In the genomic region with DNA sequence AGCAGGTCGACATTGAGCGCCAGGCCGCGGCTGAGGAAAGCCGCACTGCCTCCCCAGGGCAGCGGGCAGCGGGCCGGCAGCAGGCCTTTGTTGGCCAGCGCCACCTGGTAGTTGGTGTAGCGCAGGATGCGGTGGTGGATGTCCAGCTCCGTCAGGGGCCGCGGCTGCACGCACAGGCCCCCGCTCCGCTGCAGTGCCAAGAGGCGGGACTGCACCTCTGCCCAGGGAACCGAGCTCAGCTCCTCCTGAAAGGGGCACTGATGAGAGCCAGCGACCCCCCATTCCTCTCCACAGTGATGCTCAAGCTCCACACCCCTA, we compare ENCODE assay signal across 11 cellular contexts. TPM values are rescaled to one million over a fixed set of nuclear protein-coding genes. Genes with fewer than 3 reads are reported as not detected.
A peak's percentile ranks its signal among the peaks of the same experiment; 100 is the strongest.
DNase-seq lines count a peak whose midpoint lies in the region; ATAC-seq, FAIRE-seq and TF ChIP-seq lines count a peak whose summit lies in the region.
"Had no signal": no experiment of that assay in that cellular context is flagged by ENCODE, and none has a peak within 500 bp of the region (broad histone marks: within the 10 kb centered on the region; RNA-seq: fewer than 3 reads in every experiment).

No MANE protein-coding gene starts in this region.

- peak overlapping the region; percentile 76 for H3K4me3 ChIP-seq in ACC112 (ENCODE audit: low read depth, low read length)
- peak overlapping the region; percentile 33 for H3K4me3 ChIP-seq in HUES64 (ENCODE audit: low read length)
- peak overlapping the region in 2 of 4 experiments; percentile 6 to 50; a peak in 4 of 8 replicates for H3K4me3 ChIP-seq in H1 (ENCODE audit: extremely low read depth in 1 of 4, insufficient read depth in 2 of 4, low read depth in 3 of 4, low read length in 4 of 4)
- H3K4me3 ChIP-seq in neural progenitor cell, result no peak overlapping the region
- peak overlapping the region in 1 of 2 donors; percentile 19 for H3K4me3 ChIP-seq in prostate gland
- H3K4me3 ChIP-seq: SJSA1 had no signal

- H3K4ac ChIP-seq in H1 (replicated peaks; ENCODE audit: insufficient read length, low read depth, low read length), result no peak overlapping the region

- no peak for TF ChIP-seq RAD21 in H1 (IDR thresholded peaks at IDR 0.05 in 1 of 2, conservative IDR thresholded peaks at IDR 0.05 in 1 of 2; ENCODE audit: low read depth in 2 of 2, low read length in 2 of 2)

- H3K27ac ChIP-seq in ACC112 (ENCODE audit: low read depth, low read length), result no peak overlapping the region
- no peak overlapping the region for H3K27ac ChIP-seq in HUES64 (ENCODE audit: low read depth, low read length)
- no peak overlapping the region for H3K27ac ChIP-seq in H1 (ENCODE audit: low read depth, low read length)
- H3K27ac ChIP-seq in neural progenitor cell, result no peak overlapping the region
- no peak overlapping the region for H3K27ac ChIP-seq in prostate gland
- H3K27ac ChIP-seq: SJSA1 had no signal

- no peak for ATAC-seq in HG03045 (IDR thresholded peaks at IDR 0.05; ENCODE audit: unreplicated experiment)

- no peaks in the 10 kb centered on the region for H3K36me3 ChIP-seq in ACC112 (ENCODE audit: insufficient read depth, low read length)
- H3K36me3 ChIP-seq in HUES64 (ENCODE audit: insufficient read depth, low read length), result no peaks in the 10 kb centered on the region
- H3K36me3 ChIP-seq in H1 (ENCODE audit: control insufficient read depth in 2 of 4, insufficient read depth in 4 of 4, low read length in 3 of 4), result no peaks in the 10 kb centered on the region
- no peaks in the 10 kb centered on the region for H3K36me3 ChIP-seq in neural progenitor cell
- no peaks in the 10 kb centered on the region for H3K36me3 ChIP-seq in prostate gland
- H3K36me3 ChIP-seq: SJSA1 had no signal

- H3K27me3 ChIP-seq in ACC112 (ENCODE audit: insufficient read depth, low read length) (peaks cover 11% of the 10 kb centered on the region), HUES64 (ENCODE audit: insufficient read depth, low read length) (peaks cover 45% of the 10 kb centered on the region), H1 (replicated peaks in 1 of 4; ENCODE audit: control insufficient read depth in 3 of 4, extremely low read depth in 1 of 4, insufficient read depth in 3 of 4, low read length in 3 of 4) (peaks cover 8 to 44% (median 38%) of the 10 kb centered on the region in 4 experiments), neural progenitor cell (peaks cover 41% of the 10 kb centered on the region), prostate gland (replicated peaks; ENCODE audit: insufficient read depth) (no peaks in the 10 kb centered on the region)

- H3K4me3 Mint-ChIP-seq in neural progenitor cell, result peak overlapping the region; percentile 65

- 52% methylated on average over 20 of the region's 20 CpGs for WGBS in HUES64
- 37% methylated on average over 19 of the region's 20 CpGs; no CpG with 5 or more reads in 1 of the 2 experiments for WGBS in H1 (ENCODE audit: extremely low coverage in 1 of 2, insufficient coverage in 1 of 2, insufficient read length in 1 of 2, insufficient replicate concordance in 2 of 2, low coverage in 1 of 2, low lambda C conversion rate in 2 of 2, missing lambda C conversion rate in 1 of 2), 2 experiments
- WGBS in prostate gland, result 21% methylated on average over 16 of the region's 20 CpGs

- peaks cover 16% of the 10 kb centered on the region for H3K27me3 Mint-ChIP-seq in neural progenitor cell (ENCODE audit: insufficient read depth, low read depth)

- H2BK120ac ChIP-seq in H1 (replicated peaks; ENCODE audit: low read depth, low read length), result no peak overlapping the region

- FAIRE-seq in H1 (lab: Jason Lieb, UNC), result no peak
- FAIRE-seq: HTR-8/SVneo had no signal

- TF ChIP-seq POLR2A in H1 (IDR thresholded peaks at IDR 0.05; ENCODE audit: control extremely low read depth in 1 of 2, low read depth in 2 of 2, low read length in 2 of 2), result no peak
- TF ChIP-seq POLR2A in prostate gland (IDR thresholded peaks at IDR 0.05), result no peak

- peaks cover 56% of the 10 kb centered on the region for H3K4me1 Mint-ChIP-seq in neural progenitor cell

- H2BK20ac ChIP-seq in H1 (ENCODE audit: low read length), result no peak overlapping the region; the same call in 1 of the 2 replicates

- no peak overlapping the region; the same call in 1 of the 2 replicates for H2BK15ac ChIP-seq in H1 (ENCODE audit: low read length)

- H4K91ac ChIP-seq in H1 (replicated peaks; ENCODE audit: insufficient read length, low read length), result peak overlapping the region; percentile 86

- peaks cover 7% of the 10 kb centered on the region; the same call in 1 of the 2 replicates for H3K23me2 ChIP-seq in H1 (ENCODE audit: low read depth, low read length)

- H3K4me1 ChIP-seq in ACC112 (ENCODE audit: control insufficient read depth, insufficient read depth, low read length, unreplicated experiment) (peaks cover 4% of the 10 kb centered on the region), HUES64 (ENCODE audit: insufficient read depth, low read length) (peaks cover 13% of the 10 kb centered on the region), H1 (replicated peaks in 1 of 4; ENCODE audit: control insufficient read depth in 3 of 4, insufficient read depth in 4 of 4, low read length in 3 of 4) (peaks cover 0 to 24% (median 16%) of the 10 kb centered on the region in 4 experiments; a peak in 5 of 7 replicates), neural progenitor cell (peaks cover 29% of the 10 kb centered on the region), prostate gland (replicated peaks) (peaks cover 4% of the 10 kb centered on the region)

- H2AFZ ChIP-seq in ACC112 (ENCODE audit: low read length, unreplicated experiment), result no peak overlapping the region
- H2AFZ ChIP-seq in H1 (ENCODE audit: low read length), result peak overlapping the region; percentile 33; the same call in 1 of the 2 replicates
- H2AFZ ChIP-seq in neural progenitor cell (replicated peaks), result no peak overlapping the region

- intact Hi-C loops in prostate gland (cut with DNase I), result no loop called here

- H4K5ac ChIP-seq in H1 (ENCODE audit: insufficient read length, low read depth, low read length), result no peak overlapping the region

- peak overlapping the region; percentile 84; the same call in 1 of the 2 replicates for H2BK12ac ChIP-seq in H1 (ENCODE audit: low read depth, low read length)

- H3K36me3 Mint-ChIP-seq in neural progenitor cell, result peaks cover 6% of the 10 kb centered on the region

- peak overlapping the region; percentile 35; the same call in 1 of the 2 replicates for H3K9ac ChIP-seq in HUES64 (ENCODE audit: low read depth, low read length)
- no peak overlapping the region for H3K9ac ChIP-seq in H1 (replicated peaks in 1 of 4; ENCODE audit: extremely low read depth in 1 of 4, low read depth in 3 of 4, low read length in 3 of 4)
- H3K9ac ChIP-seq in neural progenitor cell, result no peak overlapping the region

- H4K20me1 ChIP-seq in H1 (replicated peaks in 1 of 2; ENCODE audit: control insufficient read depth in 1 of 2, insufficient read depth in 2 of 2, low read length in 2 of 2), result no peaks in the 10 kb centered on the region
- H4K20me1 ChIP-seq in neural progenitor cell (ENCODE audit: low read depth), result no peaks in the 10 kb centered on the region

- peak overlapping the region; percentile 36 to 75 for H3K4me2 ChIP-seq in H1 (ENCODE audit: insufficient read depth in 1 of 2, low read depth in 2 of 2, low read length in 2 of 2)
- peak overlapping the region; percentile 66 for H3K4me2 ChIP-seq in neural progenitor cell

- H2AK5ac ChIP-seq in H1 (ENCODE audit: low read depth, low read length), result peak overlapping the region; percentile 72; the same call in 1 of the 2 replicates

- no peaks in the 10 kb centered on the region; the same call in 1 of the 2 replicates for H3K79me1 ChIP-seq in H1 (ENCODE audit: low read depth, low read length)

- no peak for TF ChIP-seq CTCF in H1 (IDR thresholded peaks at IDR 0.05; ENCODE audit: control extremely low read depth in 1 of 3, insufficient read depth in 1 of 3, low read depth in 1 of 3, low read length in 3 of 3)
- no peak for TF ChIP-seq CTCF in neural progenitor cell (IDR thresholded peaks at IDR 0.05)
- no peak for TF ChIP-seq CTCF in prostate gland (IDR thresholded peaks at IDR 0.05)

- no peak overlapping the region for H3K14ac ChIP-seq in H1 (ENCODE audit: insufficient read length)

- peak overlapping the region; percentile 69 for H3K27ac Mint-ChIP-seq in neural progenitor cell

- H2BK5ac ChIP-seq in H1 (ENCODE audit: low read depth, low read length), result no peak overlapping the region; the same call in 1 of the 2 replicates

- H3K79me2 ChIP-seq in ACC112 (ENCODE audit: control insufficient read depth, insufficient read depth, low read length, unreplicated experiment), result no peaks in the 10 kb centered on the region
- H3K79me2 ChIP-seq in H1 (ENCODE audit: control insufficient read depth in 1 of 2, insufficient read depth in 2 of 2, low read length in 2 of 2), result no peaks in the 10 kb centered on the region
- no peaks in the 10 kb centered on the region for H3K79me2 ChIP-seq in neural progenitor cell (ENCODE audit: low read depth)

- TF ChIP-seq EP300 in H1 (IDR thresholded peaks at IDR 0.05; ENCODE audit: borderline replicate concordance in 1 of 2, low read depth in 2 of 2, low read length in 2 of 2), result no peak

- peak overlapping the region; percentile 92; the same call in 1 of the 2 replicates for H4K8ac ChIP-seq in H1 (ENCODE audit: extremely low read depth, insufficient read depth, low read length)

- H3K18ac ChIP-seq in H1 (ENCODE audit: extremely low read depth, low read length), result no peak overlapping the region; the same call in 1 of the 2 replicates

- H3K9me3 ChIP-seq in HUES64 (ENCODE audit: insufficient read depth, low read depth, low read length) (no peaks in the 10 kb centered on the region), H1 (ENCODE audit: insufficient read depth in 2 of 2, low read depth in 1 of 2, low read length in 1 of 2) (no peaks in the 10 kb centered on the region), neural progenitor cell (ENCODE audit: low read depth) (no peaks in the 10 kb centered on the region), prostate gland (no peaks in the 10 kb centered on the region)

- CTCF ChIA-PET in H1 (lab: Charles Lee; ENCODE audit: partially characterized antibody), result interaction anchor here (0.9 to 8.0 kb wide), 34 partner anchors 10 to 225 kb away, joined by 3 to 116 read pairs (median 6); a partner anchor contains a TSS

- POLR2A ChIA-PET in H1 (lab: Charles Lee; ENCODE audit: partially characterized antibody), result interaction anchor here (0.5 to 3.2 kb wide), 12 partner anchors 9 to 591 kb away, joined by 3 to 18 read pairs (median 4); a partner anchor contains a TSS

- no peak overlapping the region for H3K23ac ChIP-seq in H1 (ENCODE audit: insufficient read length)

- H3F3A ChIP-seq in neural progenitor cell (ENCODE audit: low read depth), result peaks cover 31% of the 10 kb centered on the region

- no peaks in the 10 kb centered on the region for H3K9me3 Mint-ChIP-seq in neural progenitor cell

- no peak for DNase-seq in H1 (ENCODE audit: low read depth in 1 of 2, low spot score in 2 of 2)
- peak; percentile 42 for DNase-seq in neural progenitor cell (ENCODE audit: low spot score)
- DNase-seq in NCI-H2107 treated with DMSO at 0.1 percent for 48 hours (lab: John Stamatoyannopoulos, UW; ENCODE audit: unreplicated experiment), result no peak
- DNase-seq in stimulated activated CD4-positive, alpha-beta T cell treated with anti-CD3 and anti-CD28 coated beads, Interleukin-1b, Interleukin-23, amount 100 ng/mL, for 48 hours, result no peak
- no peak for DNase-seq in prostate gland (ENCODE audit: low spot score)
- DNase-seq: NCI-H2227 treated with DMSO at 0.1 percent for 48 hours had no signal

- H3K56ac ChIP-seq in H1 (replicated peaks; ENCODE audit: insufficient read length, low read depth, low read length), result no peak overlapping the region

RNA-seq across cellular contexts. Expression of a gene that starts 5.2 kb away (rescaled TPM):
- polyA plus RNA-seq in HUES64 (2013, experiment 1 of 2), result 1.9 TPM
- 3.7 TPM for polyA plus RNA-seq in HUES64 (2013, experiment 2 of 2)
- 2.3 and 2.6 TPM in 2 replicates for total RNA-seq in H1 (2021; fragmentation: NEBNext Ultra II Directional; extraction: Animal tissue kit (Norgen Biotek cat#: 25700))
- polyA plus RNA-seq in H1 (2011; rRNA removed), result 1.4 and 2.7 TPM in 2 replicates
- 2.7 TPM for polyA plus RNA-seq in H1 (2011; cell fraction: cytosol; rRNA removed)
- 6.4 TPM for polyA plus RNA-seq in H1 (2011; cell fraction: nucleus; rRNA removed)
- 2.7 to 4.3 TPM (median 3.1 TPM) in 4 replicates for polyA plus RNA-seq in H1 (2012, experiment 1 of 2)
- 0.79 TPM for polyA plus RNA-seq in H1 (2012, experiment 2 of 2)
- 1.7 TPM for polyA plus RNA-seq in H1 (2013, experiment 1 of 2)
- polyA plus RNA-seq in H1 (2013, experiment 2 of 2), result 1.8 TPM
- polyA minus RNA-seq in H1 (2011; rRNA and poly(A)+ RNA removed), result 0.19 and 0.51 TPM in 2 replicates
- 0.88 TPM for polyA minus RNA-seq in H1 (2011; cell fraction: cytosol; rRNA and poly(A)+ RNA removed)
- polyA minus RNA-seq in H1 (2011; cell fraction: nucleus; rRNA and poly(A)+ RNA removed), result 0.60 TPM
- total RNA-seq in neural progenitor cell (ENCODE audit: low replicate concordance), result 0.43 and 1.8 TPM in 2 replicates
- 1 to 10 TPM in 1 of 2 donors, under 1 TPM in 1; 0.18 to 7.1 TPM for total RNA-seq in prostate gland
- total RNA-seq: SJSA1 had no signal

RNA-seq across cellular contexts. Expression of a gene that starts 9.2 kb away (rescaled TPM):
- 14.4 TPM for polyA plus RNA-seq in HUES64 (2013, experiment 1 of 2)
- polyA plus RNA-seq in HUES64 (2013, experiment 2 of 2), result 14.5 TPM
- 22.2 and 27.0 TPM in 2 replicates for total RNA-seq in H1 (2021; fragmentation: NEBNext Ultra II Directional; extraction: Animal tissue kit (Norgen Biotek cat#: 25700))
- 17.7 and 26.0 TPM in 2 replicates for polyA plus RNA-seq in H1 (2011; rRNA removed)
- polyA plus RNA-seq in H1 (2011; cell fraction: cytosol; rRNA removed), result 16.7 TPM
- polyA plus RNA-seq in H1 (2011; cell fraction: nucleus; rRNA removed), result 52.2 TPM
- polyA plus RNA-seq in H1 (2012, experiment 1 of 2), result 14.8 to 21.8 TPM (median 19.6 TPM) in 4 replicates
- 15.8 TPM for polyA plus RNA-seq in H1 (2012, experiment 2 of 2)
- 16.5 TPM for polyA plus RNA-seq in H1 (2013, experiment 1 of 2)
- polyA plus RNA-seq in H1 (2013, experiment 2 of 2), result 15.7 TPM
- 17.2 and 19.5 TPM in 2 replicates for polyA minus RNA-seq in H1 (2011; rRNA and poly(A)+ RNA removed)
- polyA minus RNA-seq in H1 (2011; cell fraction: cytosol; rRNA and poly(A)+ RNA removed), result 12.2 TPM
- polyA minus RNA-seq in H1 (2011; cell fraction: nucleus; rRNA and poly(A)+ RNA removed), result 28.9 TPM
- total RNA-seq in neural progenitor cell (ENCODE audit: low replicate concordance) (7.9 and 19.9 TPM in 2 replicates), prostate gland (10 to 100 TPM; 26.4 to 50.6 TPM)

RNA-seq across cellular contexts. Expression of a gene that starts 28.3 kb away (rescaled TPM):
- 6.1 TPM for polyA plus RNA-seq in HUES64 (2013, experiment 1 of 2)
- 9.2 TPM for polyA plus RNA-seq in HUES64 (2013, experiment 2 of 2)
- 4.4 and 4.7 TPM in 2 replicates for total RNA-seq in H1 (2021; fragmentation: NEBNext Ultra II Directional; extraction: Animal tissue kit (Norgen Biotek cat#: 25700))
- 16.2 and 20.9 TPM in 2 replicates for polyA plus RNA-seq in H1 (2011; rRNA removed)
- polyA plus RNA-seq in H1 (2011; cell fraction: cytosol; rRNA removed), result 8.1 TPM
- 12.6 TPM for polyA plus RNA-seq in H1 (2011; cell fraction: nucleus; rRNA removed)
- 4.2 to 10.6 TPM (median 8.1 TPM) in 4 replicates for polyA plus RNA-seq in H1 (2012, experiment 1 of 2)
- 5.2 TPM for polyA plus RNA-seq in H1 (2012, experiment 2 of 2)
- 4.2 TPM for polyA plus RNA-seq in H1 (2013, experiment 1 of 2)
- 3.5 TPM for polyA plus RNA-seq in H1 (2013, experiment 2 of 2)
- polyA minus RNA-seq in H1 (2011; rRNA and poly(A)+ RNA removed), result 5.4 and 6.9 TPM in 2 replicates
- polyA minus RNA-seq in H1 (2011; cell fraction: cytosol; rRNA and poly(A)+ RNA removed), result 7.7 TPM
- 10.1 TPM for polyA minus RNA-seq in H1 (2011; cell fraction: nucleus; rRNA and poly(A)+ RNA removed)
- 1.3 and 11.0 TPM in 2 replicates for total RNA-seq in neural progenitor cell (ENCODE audit: low replicate concordance)
- 10 to 100 TPM in 1 of 2 donors, 1 to 10 TPM in 1; 6.1 to 10.4 TPM for total RNA-seq in prostate gland
- total RNA-seq: SJSA1 had no signal

RNA-seq across cellular contexts. Expression of a gene that starts 29.2 kb away (rescaled TPM):
- 0.75 TPM for polyA plus RNA-seq in HUES64 (2013, experiment 1 of 2)
- polyA plus RNA-seq in HUES64 (2013, experiment 2 of 2), result 1.0 TPM
- 1.4 and 1.9 TPM in 2 replicates for total RNA-seq in H1 (2021; fragmentation: NEBNext Ultra II Directional; extraction: Animal tissue kit (Norgen Biotek cat#: 25700))
- 1.6 and 4.3 TPM in 2 replicates for polyA plus RNA-seq in H1 (2011; rRNA removed)
- 2.6 TPM for polyA plus RNA-seq in H1 (2011; cell fraction: cytosol; rRNA removed)
- polyA plus RNA-seq in H1 (2011; cell fraction: nucleus; rRNA removed), result 17.4 TPM
- 3.1 to 5.6 TPM (median 4.2 TPM) in 4 replicates for polyA plus RNA-seq in H1 (2012, experiment 1 of 2)
- 2.4 TPM for polyA plus RNA-seq in H1 (2012, experiment 2 of 2)
- 0.87 TPM for polyA plus RNA-seq in H1 (2013, experiment 1 of 2)
- 0.74 TPM for polyA plus RNA-seq in H1 (2013, experiment 2 of 2)
- polyA minus RNA-seq in H1 (2011; rRNA and poly(A)+ RNA removed), result 0.27 and 0.88 TPM in 2 replicates
- 0.73 TPM for polyA minus RNA-seq in H1 (2011; cell fraction: cytosol; rRNA and poly(A)+ RNA removed)
- polyA minus RNA-seq in H1 (2011; cell fraction: nucleus; rRNA and poly(A)+ RNA removed), result 2.1 TPM
- total RNA-seq in neural progenitor cell (ENCODE audit: low replicate concordance) (1.6 TPM in 1 of 2 replicates, not detected in the other), prostate gland (10 to 100 TPM in 1 of 2 donors, 1 to 10 TPM in 1; 1.7 to 11.0 TPM)
- total RNA-seq: SJSA1 had no signal

RNA-seq across cellular contexts. Expression of a gene that starts 38.6 kb away (rescaled TPM):
- 17.2 TPM for polyA plus RNA-seq in HUES64 (2013, experiment 1 of 2)
- polyA plus RNA-seq in HUES64 (2013, experiment 2 of 2), result 18.1 TPM
- total RNA-seq in H1 (2021; fragmentation: NEBNext Ultra II Directional; extraction: Animal tissue kit (Norgen Biotek cat#: 25700)), result 22.7 and 22.8 TPM in 2 replicates
- polyA plus RNA-seq in H1 (2011; rRNA removed), result 37.2 and 47.8 TPM in 2 replicates
- 30.4 TPM for polyA plus RNA-seq in H1 (2011; cell fraction: cytosol; rRNA removed)
- 29.0 TPM for polyA plus RNA-seq in H1 (2011; cell fraction: nucleus; rRNA removed)
- polyA plus RNA-seq in H1 (2012, experiment 1 of 2), result 23.4 to 31.3 TPM (median 27.8 TPM) in 4 replicates
- polyA plus RNA-seq in H1 (2012, experiment 2 of 2), result 24.6 TPM
- polyA plus RNA-seq in H1 (2013, experiment 1 of 2), result 20.9 TPM
- 19.9 TPM for polyA plus RNA-seq in H1 (2013, experiment 2 of 2)
- 20.8 and 22.0 TPM in 2 replicates for polyA minus RNA-seq in H1 (2011; rRNA and poly(A)+ RNA removed)
- polyA minus RNA-seq in H1 (2011; cell fraction: cytosol; rRNA and poly(A)+ RNA removed), result 8.8 TPM
- polyA minus RNA-seq in H1 (2011; cell fraction: nucleus; rRNA and poly(A)+ RNA removed), result 14.2 TPM
- total RNA-seq in neural progenitor cell (ENCODE audit: low replicate concordance) (8.1 and 10.3 TPM in 2 replicates), prostate gland (10 to 100 TPM; 13.1 to 18.5 TPM)
